In the genomic region with DNA sequence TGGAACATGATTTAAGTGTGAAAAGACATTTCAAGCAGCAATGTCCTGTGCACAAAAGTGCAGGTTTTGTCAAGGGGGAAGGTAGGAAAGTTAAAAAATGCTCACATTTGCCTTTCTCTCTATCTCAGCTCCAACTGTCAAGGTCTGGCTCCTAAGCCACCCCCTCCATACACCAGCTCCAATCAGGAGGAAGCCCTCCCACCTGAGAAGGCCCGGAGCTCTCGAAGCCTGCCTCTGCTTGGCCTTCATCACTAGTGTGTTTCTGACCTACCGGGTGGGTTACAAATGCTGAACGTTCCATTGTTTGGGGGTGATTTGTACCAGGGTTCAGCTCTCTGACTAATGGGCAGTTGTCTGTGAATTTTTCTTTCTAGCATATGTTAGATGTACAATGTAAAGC, we compare ENCODE assay signal across 11 cellular contexts. TPM values are rescaled to one million over a fixed set of nuclear protein-coding genes. Genes with fewer than 3 reads are reported as not detected.
"Had no signal": no experiment of that assay in that cellular context is flagged by ENCODE, and none has a peak within 500 bp of the region (broad histone marks: within the 10 kb centered on the region; RNA-seq: fewer than 3 reads in every experiment).

No MANE protein-coding gene starts in this region.

- H3K4me1 ChIP-seq: HAP-1 had no signal

- DNase-seq: GOT3, H7, HFFc6, IMR-90, KBM-7 had no signal

- H3K9me3 ChIP-seq: HAP-1 had no signal

- H3K4me2 ChIP-seq: KMS-11 had no signal

- H3K4me3 ChIP-seq: HAP-1 had no signal

- H3K27ac ChIP-seq: KMS-11 had no signal

- FAIRE-seq: HTR-8/SVneo had no signal

- H3K36me3 ChIP-seq: HAP-1 had no signal

- ATAC-seq: HCT116 had no signal

- H3K9ac ChIP-seq: KMS-11 had no signal

RNA-seq across cellular contexts. Expression of a gene that starts 14.2 kb away (rescaled TPM):
- total RNA-seq: H4, H7, HFFc6, HT-29, IMR-90 had no signal
- polyA plus RNA-seq: IMR-90 had no signal
